ENCODE assay signal across 17 cellular contexts in genomic region chr17:19365499-19365817, GRCh38. TPM values are rescaled to one million over a fixed set of nuclear protein-coding genes. Genes with fewer than 3 reads are reported as not detected.
DNase-seq lines count a peak whose midpoint lies in the region; TF ChIP-seq lines count a peak whose summit lies in the region.
"Had no signal": no experiment of that assay in that cellular context is flagged by ENCODE, and none has a peak within 500 bp of the region (broad histone marks: within the 10 kb centered on the region; RNA-seq: fewer than 3 reads in every experiment).

No MANE protein-coding gene starts in this region.

- H3K4me1 Mint-ChIP-seq in nephron, result peaks cover 45% of the 10 kb centered on the region

- H3K27me3 Mint-ChIP-seq in nephron (ENCODE audit: low read depth), result no peaks in the 10 kb centered on the region
- H3K27me3 Mint-ChIP-seq: CD4-positive, alpha-beta T cell had no signal

- H3K9me3 ChIP-seq in A673 (ENCODE audit: low read depth, low read length, poor library complexity, severe bottlenecking), result no peaks in the 10 kb centered on the region
- H3K9me3 ChIP-seq in WERI-Rb-1 (ENCODE audit: severe bottlenecking), result no peaks in the 10 kb centered on the region
- no peaks in the 10 kb centered on the region for H3K9me3 ChIP-seq in MM.1S (replicated peaks; ENCODE audit: insufficient read depth, low read length)
- no peaks in the 10 kb centered on the region for H3K9me3 ChIP-seq in colonic mucosa
- H3K9me3 ChIP-seq: BLaER1 treated with 17β-estradiol and CSF1 and Interleukin-3, amounts not matched to agents 10 nM and 100 nM; HAP-1 had no signal

- no TSS peak for BruUV-seq in A673 (replicated peaks; lab: Mats Ljungman, UMichigan)

- H3K36me3 ChIP-seq in A673 (ENCODE audit: insufficient read depth, low read length, poor library complexity, severe bottlenecking) (no peaks in the 10 kb centered on the region), WERI-Rb-1 (no peaks in the 10 kb centered on the region), MM.1S (replicated peaks; ENCODE audit: insufficient read depth, low read length) (no peaks in the 10 kb centered on the region), colonic mucosa (no peaks in the 10 kb centered on the region)
- H3K36me3 ChIP-seq: BLaER1 treated with 17β-estradiol and CSF1 and Interleukin-3, amounts not matched to agents 10 nM and 100 nM; HAP-1 had no signal

- H3K79me2 ChIP-seq in MM.1S (ENCODE audit: low read length), result no peaks in the 10 kb centered on the region

- H3K4me2 ChIP-seq in MM.1S (ENCODE audit: low read depth, low read length), result no peak overlapping the region
- H3K4me2 ChIP-seq: BLaER1 treated with 17β-estradiol and CSF1 and Interleukin-3, amounts not matched to agents 10 nM and 100 nM had no signal

- no peaks in the 10 kb centered on the region for H3K36me3 Mint-ChIP-seq in nephron (ENCODE audit: low read depth)

- no peaks in the 10 kb centered on the region for H4K20me1 ChIP-seq in MM.1S (ENCODE audit: insufficient read depth, low read length)

- H3K27ac ChIP-seq in A673 (ENCODE audit: low read depth, low read length, poor library complexity, severe bottlenecking) (peak overlapping the region; percentile 11), WERI-Rb-1 (peak overlapping the region; percentile 64), MM.1S (ENCODE audit: low read length) (no peak overlapping the region), colonic mucosa (no peak overlapping the region)
- H3K27ac ChIP-seq: 22Rv1; BLaER1 treated with 17β-estradiol and CSF1 and Interleukin-3, amounts not matched to agents 10 nM and 100 nM had no signal

- H3K27me3 ChIP-seq in A673 (replicated peaks; ENCODE audit: insufficient read depth, low read depth, low read length, poor library complexity) (no peaks in the 10 kb centered on the region), WERI-Rb-1 (ENCODE audit: insufficient read depth, low read depth, severe bottlenecking) (no peaks in the 10 kb centered on the region), MM.1S (replicated peaks; ENCODE audit: insufficient read depth, low read length) (no peaks in the 10 kb centered on the region; the same call in 1 of the 2 replicates), colonic mucosa (no peaks in the 10 kb centered on the region)

- H3K4me3 ChIP-seq in A673 (ENCODE audit: low read depth, low read length, poor library complexity, severe bottlenecking) (no peak overlapping the region), WERI-Rb-1 (ENCODE audit: low read depth, low read length) (no peak overlapping the region), MM.1S (ENCODE audit: low read length) (no peak overlapping the region), colonic mucosa (no peak overlapping the region)
- H3K4me3 ChIP-seq: BLaER1 treated with 17β-estradiol and CSF1 and Interleukin-3, amounts not matched to agents 10 nM and 100 nM; HAP-1 had no signal

- H3K9ac ChIP-seq in MM.1S (ENCODE audit: low read length), result no peak overlapping the region
- no peak overlapping the region for H3K9ac ChIP-seq in colonic mucosa (ENCODE audit: low read depth in 2 of 2, low read length in 2 of 2)
- H3K9ac ChIP-seq: BLaER1 treated with 17β-estradiol and CSF1 and Interleukin-3, amounts not matched to agents 10 nM and 100 nM had no signal

- peak overlapping the region; percentile 67 to 69 (median 68) for H3K27ac Mint-ChIP-seq in nephron
- H3K27ac Mint-ChIP-seq: CD4-positive, alpha-beta T cell had no signal

- peak; percentile 58 for DNase-seq in DMS 273 (lab: John Stamatoyannopoulos, UW; ENCODE audit: unreplicated experiment)
- DNase-seq in DMS 273 treated with DMSO at 0.1 percent for 48 hours (lab: John Stamatoyannopoulos, UW), result no peak
- DNase-seq in A673 (ENCODE audit: low spot score), result no peak
- DNase-seq in WERI-Rb-1, result no peak
- DNase-seq in MM.1S, result no peak
- DNase-seq in 8988T, result no peak
- no peak for DNase-seq in colonic mucosa
- DNase-seq: ACHN, Calu3, DND-41, GDM1 had no signal

- H3K4me1 ChIP-seq in A673 (ENCODE audit: insufficient read depth, low read length, poor library complexity, severe bottlenecking) (peaks cover 22% of the 10 kb centered on the region), MM.1S (ENCODE audit: low read length) (peaks cover 9% of the 10 kb centered on the region), colonic mucosa (no peaks in the 10 kb centered on the region)

- intact Hi-C loops in A673 (cut with micrococcal nuclease; ENCODE audit: unreplicated experiment), result no loop called here
- intact Hi-C loops in colonic mucosa (cut with DNase I), result loop anchor here (10.0 kb wide), 1 partner anchor 399 kb away; no protein-coding TSS in a partner anchor

- no peaks in the 10 kb centered on the region for H3F3A ChIP-seq in MM.1S (ENCODE audit: insufficient read depth, low read length)

- CTCF ChIA-PET in A673 (lab: Charles Lee), result interaction anchor here (1.5 kb wide), 1 partner anchor 81 kb away, joined by 8 read pairs; no protein-coding TSS in a partner anchor

- TF ChIP-seq CTCF in A673 (conservative IDR thresholded peaks at IDR 0.05; ENCODE audit: low read depth, low read length) (no peak), WERI-Rb-1 (IDR thresholded peaks at IDR 0.05; ENCODE audit: low read depth, low read length) (no peak), nephron (IDR thresholded peaks at IDR 0.05; ENCODE audit: unreplicated experiment in 3 of 3) (no peak), MM.1S (IDR thresholded peaks at IDR 0.05; ENCODE audit: low read length) (no peak), colonic mucosa (IDR thresholded peaks at IDR 0.05) (no peak)

- POLR2A ChIA-PET in A673 (lab: Charles Lee; ENCODE audit: low non-redundant PET), result interaction anchor here (1.3 kb wide), 1 partner anchor 22 kb away, joined by 6 read pairs; no protein-coding TSS in a partner anchor

- H2AFZ ChIP-seq in MM.1S (ENCODE audit: low read length), result no peak overlapping the region

- H3K9me2 ChIP-seq in MM.1S (replicated peaks; ENCODE audit: insufficient read depth, low read length), result no peaks in the 10 kb centered on the region

- H3K4me3 Mint-ChIP-seq in nephron, result peak overlapping the region in 1 of 3 experiments; percentile 35
- H3K4me3 Mint-ChIP-seq: CD4-positive, alpha-beta T cell had no signal

- H3K9me3 Mint-ChIP-seq in nephron, result no peaks in the 10 kb centered on the region
- H3K9me3 Mint-ChIP-seq: CD4-positive, alpha-beta T cell had no signal

RNA-seq across cellular contexts. Expression of gene B9D1, which starts 2.9 kb away (rescaled TPM):
- 37.0 and 45.2 TPM in 2 replicates for total RNA-seq in A673 (2021)
- 10 to 100 TPM in 1 of 2 donors, 1 to 10 TPM in 1; 5.6 to 11.9 TPM for total RNA-seq in colonic mucosa

RNA-seq across cellular contexts. Expression of gene MAPK7, which starts 12.8 kb away (rescaled TPM):
- 40.0 and 55.8 TPM in 2 replicates for total RNA-seq in A673 (2021)
- 10 to 100 TPM; 36.6 to 37.9 TPM for total RNA-seq in colonic mucosa

RNA-seq across cellular contexts. Expression of gene MFAP4, which starts 21.5 kb away (rescaled TPM):
- total RNA-seq in A673 (2021) (60.9 and 92.7 TPM in 2 replicates), colonic mucosa (10 to 100 TPM; 22.2 to 56.0 TPM)
- total RNA-seq: Calu3; CD4-positive, alpha-beta T cell; HT1080 had no signal

RNA-seq across cellular contexts. Expression of gene RNF112, which starts 45.6 kb away (rescaled TPM):
- total RNA-seq in A673 (2021) (0.09 and 0.57 TPM in 2 replicates), colonic mucosa (1 to 10 TPM; 2.4 to 4.3 TPM)
- total RNA-seq: HT1080 had no signal

Comparison
In these comparisons a context has a peak if more than half of its experiments do, and no peak if none do; other contexts are left out.
1. H3K27ac ChIP-seq: peak in A673 (single experiment) and WERI-Rb-1 (single experiment); none in MM.1S (single experiment) and colonic mucosa (single experiment).